Comparison of ENCODE assay signal across 11 cellular contexts in the genomic region with DNA sequence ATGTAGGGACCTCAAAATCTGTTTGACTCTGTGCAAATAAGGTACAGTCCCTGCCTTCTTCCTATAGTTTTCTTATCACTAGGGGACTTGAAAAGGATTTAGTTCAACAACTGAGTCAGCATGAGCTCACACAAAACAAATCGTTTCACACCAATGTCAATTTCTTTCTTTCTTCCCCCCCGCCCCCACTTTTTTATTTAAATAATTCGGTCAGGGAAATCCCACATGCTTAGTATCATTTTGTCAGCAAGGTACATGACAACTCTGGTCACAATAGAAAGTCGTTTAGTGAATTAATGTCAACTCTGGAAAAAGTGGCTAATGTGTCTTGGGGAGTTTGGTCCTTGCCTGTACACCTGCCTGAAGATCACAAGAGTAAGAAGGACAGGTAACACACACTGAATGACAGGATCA.
DNase-seq lines count a peak whose midpoint lies in the region; ATAC-seq and TF ChIP-seq lines count a peak whose summit lies in the region.
"Had no signal": no experiment of that assay in that cellular context is flagged by ENCODE, and none has a peak within 500 bp of the region (broad histone marks: within the 10 kb centered on the region; RNA-seq: fewer than 3 reads in every experiment).

No MANE protein-coding gene starts in this region.

- H3K9me3 ChIP-seq in left ventricle myocardium inferior (replicated peaks), result no peaks in the 10 kb centered on the region
- H3K9me3 ChIP-seq: BLaER1 had no signal

- in situ Hi-C loops in KBM-7 (cut with MboI; ENCODE audit: low pct_unique_long_range_greater_than_20kb, low sequenced_read_pairs), result no loop called here

- H3K9me3 Mint-ChIP-seq in activated T-cell treated with anti-CD3 and anti-CD28 coated beads, Interleukin-2, amount 50 U/mL, for 72 hours, result peaks cover 0 to 2% of the 10 kb centered on the region in 2 donors
- no peaks in the 10 kb centered on the region for H3K9me3 Mint-ChIP-seq in stimulated activated effector memory CD8-positive, alpha-beta T cell treated with anti-CD3 and anti-CD28 coated beads, Interleukin-12 subunit alpha, Interleukin-12 subunit beta, amount 100 ng/mL, for 72 hours

- peaks cover 0 to 1% of the 10 kb centered on the region in 2 donors for H3K36me3 Mint-ChIP-seq in activated T-cell treated with anti-CD3 and anti-CD28 coated beads, Interleukin-2, amount 50 U/mL, for 72 hours (ENCODE audit: insufficient read depth in 2 of 2)
- H3K36me3 Mint-ChIP-seq in stimulated activated effector memory CD8-positive, alpha-beta T cell treated with anti-CD3 and anti-CD28 coated beads, Interleukin-12 subunit alpha, Interleukin-12 subunit beta, amount 100 ng/mL, for 72 hours, result no peaks in the 10 kb centered on the region

- H3K27me3 Mint-ChIP-seq in activated T-cell treated with anti-CD3 and anti-CD28 coated beads, Interleukin-2, amount 50 U/mL, for 72 hours (ENCODE audit: low read depth), result no peaks in the 10 kb centered on the region

- H3K27ac Mint-ChIP-seq in activated T-cell treated with anti-CD3 and anti-CD28 coated beads, Interleukin-2, amount 50 U/mL, for 72 hours, result peak overlapping the region; percentile 71
- H3K27ac Mint-ChIP-seq in stimulated activated effector memory CD8-positive, alpha-beta T cell treated with anti-CD3 and anti-CD28 coated beads, Interleukin-12 subunit alpha, Interleukin-12 subunit beta, amount 100 ng/mL, for 72 hours, result no peak overlapping the region

- peaks cover 51% of the 10 kb centered on the region for H3K4me1 ChIP-seq in left ventricle myocardium inferior

- H3K27ac ChIP-seq in left ventricle myocardium inferior (replicated peaks), result peak overlapping the region; percentile 60
- H3K27ac ChIP-seq: BLaER1 had no signal

- DNase-seq in left ventricle myocardium inferior, result no peak
- DNase-seq in Right ventricle myocardium superior, result no peak
- DNase-seq in activated T-cell treated with anti-CD3 and anti-CD28 coated beads, Interleukin-2, amount 50 U/mL, for 72 hours, result peak; percentile 32 to 44
- DNase-seq in stimulated activated effector memory CD8-positive, alpha-beta T cell treated with anti-CD3 and anti-CD28 coated beads, Interleukin-12 subunit alpha, Interleukin-12 subunit beta, amount 100 ng/mL, for 72 hours (ENCODE audit: low spot score in 2 of 2), result no peak
- no peak for DNase-seq in activated CD8-positive, alpha-beta memory T cell treated with anti-CD3 and anti-CD28 coated beads, Interleukin-2, amount 50 U/mL, for 48 hours
- no peak for DNase-seq in KBM-7
- DNase-seq: NCI-H1436, SHP77 had no signal

- no peaks in the 10 kb centered on the region for H3K27me3 ChIP-seq in left ventricle myocardium inferior (ENCODE audit: low read depth)
- H3K27me3 ChIP-seq: BLaER1 had no signal

- ATAC-seq in Right ventricle myocardium superior (ENCODE audit: poor library complexity), result no peak
- peak; percentile 29 for ATAC-seq in HG02759 (IDR thresholded peaks at IDR 0.05; ENCODE audit: unreplicated experiment)
- ATAC-seq in activated T-cell treated with anti-CD3 and anti-CD28 coated beads, Interleukin-2, amount 50 U/mL, for 72 hours (replicated peaks in 1 of 2), result peak; percentile 93 to 97
- ATAC-seq in stimulated activated effector memory CD8-positive, alpha-beta T cell treated with anti-CD3 and anti-CD28 coated beads, Interleukin-12 subunit alpha, Interleukin-12 subunit beta, amount 100 ng/mL, for 72 hours, result peak; percentile 95
- no peak for ATAC-seq in HG03521 (IDR thresholded peaks at IDR 0.05; ENCODE audit: unreplicated experiment)

- H3K4me3 Mint-ChIP-seq in activated T-cell treated with anti-CD3 and anti-CD28 coated beads, Interleukin-2, amount 50 U/mL, for 72 hours, result peak overlapping the region; percentile 33 to 68
- H3K4me3 Mint-ChIP-seq in stimulated activated effector memory CD8-positive, alpha-beta T cell treated with anti-CD3 and anti-CD28 coated beads, Interleukin-12 subunit alpha, Interleukin-12 subunit beta, amount 100 ng/mL, for 72 hours, result peak overlapping the region; percentile 31

- peaks cover 48% of the 10 kb centered on the region for H3K4me1 Mint-ChIP-seq in activated T-cell treated with anti-CD3 and anti-CD28 coated beads, Interleukin-2, amount 50 U/mL, for 72 hours (ENCODE audit: low read depth)
- H3K4me1 Mint-ChIP-seq in stimulated activated effector memory CD8-positive, alpha-beta T cell treated with anti-CD3 and anti-CD28 coated beads, Interleukin-12 subunit alpha, Interleukin-12 subunit beta, amount 100 ng/mL, for 72 hours, result peaks cover 18% of the 10 kb centered on the region

- H3K36me3 ChIP-seq in left ventricle myocardium inferior, result no peaks in the 10 kb centered on the region
- H3K36me3 ChIP-seq: BLaER1 had no signal

- H3K4me3 ChIP-seq in left ventricle myocardium inferior, result no peak overlapping the region
- H3K4me3 ChIP-seq: BLaER1 had no signal

- TF ChIP-seq CTCF in left ventricle myocardium inferior (IDR thresholded peaks at IDR 0.05; ENCODE audit: borderline replicate concordance), result no peak

- intact Hi-C loops in left ventricle myocardium inferior (cut with micrococcal nuclease), result no loop called here
- intact Hi-C loops in Right ventricle myocardium superior (cut with DNase I), result no loop called here

Comparison
In these comparisons a context has a peak if more than half of its experiments do, and no peak if none do; other contexts are left out.
1. DNase-seq: peak in activated T-cell treated with anti-CD3 and anti-CD28 coated beads, Interleukin-2, amount 50 U/mL, for 72 hours (2 of 2); none in left ventricle myocardium inferior (single experiment), Right ventricle myocardium superior (single experiment), stimulated activated effector memory CD8-positive, alpha-beta T cell treated with anti-CD3 and anti-CD28 coated beads, Interleukin-12 subunit alpha, Interleukin-12 subunit beta, amount 100 ng/mL, for 72 hours (0 of 2), activated CD8-positive, alpha-beta memory T cell treated with anti-CD3 and anti-CD28 coated beads, Interleukin-2, amount 50 U/mL, for 48 hours (single experiment) and KBM-7 (single experiment).
2. ATAC-seq: peak in HG02759 (single experiment), activated T-cell treated with anti-CD3 and anti-CD28 coated beads, Interleukin-2, amount 50 U/mL, for 72 hours (2 of 2) and stimulated activated effector memory CD8-positive, alpha-beta T cell treated with anti-CD3 and anti-CD28 coated beads, Interleukin-12 subunit alpha, Interleukin-12 subunit beta, amount 100 ng/mL, for 72 hours (single experiment); none in Right ventricle myocardium superior (single experiment) and HG03521 (single experiment).